1 cellular context compared by ENCODE assay signal in genomic region chr4:48431401-48431800, GRCh38.
TF ChIP-seq lines count a peak whose summit lies in the region.

No MANE protein-coding gene starts in this region.

TF ChIP-seq in WTC11, 78 proteins besides CTCF, POLR2A, EP300 and RAD21 (continued from another document):
- TF ChIP-seq RORB (CRISPR knock-in tag; IDR thresholded peaks at IDR 0.05) (no peak), ZNF416 (CRISPR knock-in tag; IDR thresholded peaks at IDR 0.05) (no peak), ATF2 (CRISPR knock-in tag; IDR thresholded peaks at IDR 0.05; ENCODE audit: borderline replicate concordance, low read depth) (no peak)
